Comparison of ENCODE assay signal across 8 cellular contexts in the genomic region with DNA sequence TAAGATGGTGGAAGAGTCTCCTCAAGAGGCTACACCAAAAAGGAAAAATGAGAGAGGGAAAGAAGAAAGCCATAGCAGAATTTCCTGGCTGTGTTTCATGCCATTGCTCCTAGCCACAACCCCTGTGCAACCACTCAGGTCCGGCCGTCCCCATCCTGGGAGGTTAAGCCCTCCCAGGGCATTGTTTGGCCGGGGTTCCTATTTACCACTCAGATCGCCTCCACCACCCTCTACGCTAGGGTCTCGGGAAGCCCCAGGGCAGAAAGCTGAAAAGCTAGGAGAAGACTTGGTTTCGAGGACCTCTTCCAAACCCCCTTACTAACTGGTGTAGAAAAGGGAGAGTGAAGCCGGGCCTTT. TPM values are rescaled to one million over a fixed set of nuclear protein-coding genes. Genes with fewer than 3 reads are reported as not detected.
A peak's percentile ranks its signal among the peaks of the same experiment; 100 is the strongest.
DNase-seq lines count a peak whose midpoint lies in the region; ATAC-seq and TF ChIP-seq lines count a peak whose summit lies in the region.

No MANE protein-coding gene starts in this region.

- TF ChIP-seq CTCF in GM13977 (IDR thresholded peaks at IDR 0.05; ENCODE audit: extremely low read depth, insufficient read depth, missing control alignments), result no peak

- intact Hi-C loops in sciatic nerve (cut with DNase I), result no loop called here

- in situ Hi-C loops in GM13977 (cut with MboI; ENCODE audit: low pct_unique_long_range_greater_than_20kb, low sequenced_read_pairs, unreplicated experiment), result no loop called here

- peak; percentile 46 for DNase-seq in AG08395 (ENCODE audit: low spot score)
- peak; percentile 31 for DNase-seq in GM13977 (ENCODE audit: low spot score)
- peak; percentile 62 for DNase-seq in NCI-H69 (lab: John Stamatoyannopoulos, UW)
- peak; percentile 34 for DNase-seq in amniotic epithelial cell (ENCODE audit: low read depth)
- DNase-seq in hypothalamus (lab: John Stamatoyannopoulos, UW), result peak in 29 of 51 donors; percentile 7 to 68 (median 40)
- DNase-seq in sciatic nerve (ENCODE audit: low spot score), result no peak
- no peak for DNase-seq in activated gamma-delta T cell treated with Interleukin-2 at 50 U/mL for 16 hours

- ATAC-seq in HG02943 (IDR thresholded peaks at IDR 0.05; ENCODE audit: low read depth, unreplicated experiment), result peak; percentile 21
- ATAC-seq in sciatic nerve, result peak; percentile 13

RNA-seq across cellular contexts. Expression of a gene that starts 0.7 kb away (rescaled TPM):
- total RNA-seq in sciatic nerve, result 62.7 TPM

RNA-seq across cellular contexts. Expression of a gene that starts 8.7 kb away (rescaled TPM):
- 9.5 TPM for total RNA-seq in sciatic nerve

RNA-seq across cellular contexts. Expression of a gene that starts 26.9 kb away (rescaled TPM):
- total RNA-seq in sciatic nerve, result 10.0 TPM

RNA-seq across cellular contexts. Expression of a gene that starts 36.4 kb away (rescaled TPM):
- 96.0 TPM for total RNA-seq in sciatic nerve

Comparison
In these comparisons a context has a peak if more than half of its experiments do, and no peak if none do; other contexts are left out.
1. DNase-seq: peak in AG08395 (single experiment), GM13977 (single experiment), NCI-H69 (single experiment), amniotic epithelial cell (single experiment) and hypothalamus (29 of 51); none in sciatic nerve (single experiment) and activated gamma-delta T cell treated with Interleukin-2 at 50 U/mL for 16 hours (single experiment).